1 cellular context compared by ENCODE assay signal in the genomic region with DNA sequence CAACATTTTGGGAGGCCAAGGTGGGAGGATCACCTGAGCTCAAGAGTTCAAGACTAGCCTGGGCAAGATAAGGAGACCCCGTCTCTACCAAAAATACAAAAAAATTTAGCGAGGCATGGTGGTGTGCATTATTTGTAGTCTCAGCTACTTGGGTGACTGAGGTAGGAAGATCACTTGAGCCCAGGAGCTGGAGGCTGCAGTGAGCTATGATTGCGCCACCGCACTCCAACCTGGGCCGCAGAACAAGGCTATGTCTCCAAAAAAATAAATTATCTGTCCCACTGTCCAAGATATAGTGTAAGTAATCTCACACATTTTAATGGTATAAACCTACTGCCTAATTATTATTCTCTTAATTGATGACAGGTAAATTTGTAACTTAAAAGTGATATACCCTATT.
TF ChIP-seq lines count a peak whose summit lies in the region.

No MANE protein-coding gene starts in this region.

TF ChIP-seq in H1, 55 proteins besides CTCF, POLR2A, EP300 and RAD21:
- TF ChIP-seq SIN3A (conservative IDR thresholded peaks at IDR 0.05 in 1 of 2, IDR thresholded peaks at IDR 0.05 in 1 of 2; ENCODE audit: low read depth in 1 of 2, low read length in 2 of 2): no peak
- no peak for TF ChIP-seq HDAC6 (IDR thresholded peaks at IDR 0.05; ENCODE audit: low read depth, low read length)
- peak; percentile 53; the same call in 1 of the 2 replicates for TF ChIP-seq CEBPB (IDR thresholded peaks at IDR 0.05; ENCODE audit: low read depth, low read length)
